ENCODE assay signal across 1 cellular context in the genomic region with DNA sequence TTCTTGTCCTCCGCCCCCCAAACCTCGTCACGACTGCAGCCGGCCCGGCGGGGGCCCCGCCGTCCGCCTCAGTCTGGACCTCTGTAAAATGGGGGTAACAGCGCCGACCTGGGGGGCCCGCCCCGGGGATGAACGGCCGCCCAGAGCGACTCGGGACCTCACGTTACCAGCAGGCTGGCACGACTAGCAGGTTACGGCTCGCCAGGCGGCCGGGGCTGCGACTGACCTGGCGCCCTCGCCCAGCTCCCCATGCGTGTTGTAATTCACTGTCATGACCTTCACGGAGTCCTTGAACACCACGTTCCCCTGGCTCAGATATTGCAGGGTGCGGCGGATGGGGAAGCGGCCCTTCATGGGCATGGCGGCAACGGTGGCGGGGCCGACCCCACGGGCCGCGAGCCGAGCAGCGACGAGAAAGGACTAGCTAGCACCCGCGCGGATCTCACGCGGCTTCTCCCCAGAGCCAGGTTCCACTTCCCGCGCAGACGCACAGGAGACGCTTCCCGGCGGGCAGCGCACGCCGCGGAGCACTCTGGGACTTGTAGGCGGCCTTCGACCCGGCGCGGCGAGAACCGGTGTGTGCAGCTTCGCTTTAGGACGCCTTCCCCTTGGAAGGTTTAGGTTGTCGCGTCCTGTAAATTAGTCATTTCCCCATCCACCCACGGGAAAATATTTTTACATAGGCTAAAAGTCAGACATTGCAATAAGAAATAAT.
TF ChIP-seq lines count a peak whose summit lies in the region.

A gene (minus strand): TSS at position 481 of the 715 bp plus-strand sequence. CDS start 121 bp downstream, at position 360.

TF ChIP-seq in K562, 482 proteins besides CTCF, POLR2A, EP300 and RAD21 (continued from another document and continues in another):
- TF ChIP-seq TCF3 (CRISPR knock-in tag; IDR thresholded peaks at IDR 0.05) (peak; percentile 28; the same call in 1 of the 2 replicates), EP400 (IDR thresholded peaks at IDR 0.05) (peak; percentile 98), SRF (CRISPR knock-in tag; IDR thresholded peaks at IDR 0.05) (peak in 1 of 2 experiments; percentile 30; a peak in 1 of 4 replicates), DMBX1 (CRISPR knock-in tag; IDR thresholded peaks at IDR 0.05; ENCODE audit: borderline replicate concordance) (peak; percentile 38; the same call in 1 of the 2 replicates), PRPF4 (IDR thresholded peaks at IDR 0.05; ENCODE audit: insufficient read depth, low read depth, low read length, poor library complexity, severe bottlenecking) (peak; percentile 51), RFX7 (CRISPR knock-in tag; IDR thresholded peaks at IDR 0.05) (no peak), SRSF3 (IDR thresholded peaks at IDR 0.05; ENCODE audit: insufficient read depth, low read length) (peak; percentile 92; the same call in 1 of the 2 replicates), NRF1 (conservative IDR thresholded peaks at IDR 0.05 in 1 of 2, IDR thresholded peaks at IDR 0.05 in 1 of 2) (peak; percentile 98), GATAD2A (IDR thresholded peaks at IDR 0.05) (no peak), ZNF584 (CRISPR knock-in tag; IDR thresholded peaks at IDR 0.05; ENCODE audit: low read depth) (no peak; the same call in 1 of the 2 replicates), BRF1 (IDR thresholded peaks at IDR 0.05; ENCODE audit: borderline replicate concordance, extremely low read depth, insufficient read length) (no peak), PHF8 (IDR thresholded peaks at IDR 0.05; ENCODE audit: borderline replicate concordance, low read length) (peak; percentile 99), ADNP (tag; IDR thresholded peaks at IDR 0.05) (no peak), SIN3A (IDR thresholded peaks at IDR 0.05; ENCODE audit: borderline replicate concordance in 2 of 2, control insufficient read depth in 1 of 2, low read depth in 2 of 2, low read length in 2 of 2) (peak in 1 of 2 experiments; percentile 80; a peak in 3 of 4 replicates), ZBTB7A (IDR thresholded peaks at IDR 0.05; ENCODE audit: borderline replicate concordance, control insufficient read depth, low read depth, low read length) (0 out of 2 replicates have a peak, but pooled peaks have one; percentile 27), HIVEP1 (CRISPR knock-in tag; IDR thresholded peaks at IDR 0.05) (no peak), FOXA3 (CRISPR knock-in tag; conservative IDR thresholded peaks at IDR 0.05 in 1 of 2, IDR thresholded peaks at IDR 0.05 in 1 of 2) (no peak; a peak in 1 of 4 replicates), RBFOX2 (IDR thresholded peaks at IDR 0.05; ENCODE audit: low read depth, low read length) (peak; percentile 99), SMAD2 (IDR thresholded peaks at IDR 0.05; ENCODE audit: low read depth, low read length) (no peak), GTF2F1 (IDR thresholded peaks at IDR 0.05; ENCODE audit: low read depth, low read length) (peak; percentile 78), NFATC3 (IDR thresholded peaks at IDR 0.05) (no peak)
- TF ChIP-seq, protein P1, sequence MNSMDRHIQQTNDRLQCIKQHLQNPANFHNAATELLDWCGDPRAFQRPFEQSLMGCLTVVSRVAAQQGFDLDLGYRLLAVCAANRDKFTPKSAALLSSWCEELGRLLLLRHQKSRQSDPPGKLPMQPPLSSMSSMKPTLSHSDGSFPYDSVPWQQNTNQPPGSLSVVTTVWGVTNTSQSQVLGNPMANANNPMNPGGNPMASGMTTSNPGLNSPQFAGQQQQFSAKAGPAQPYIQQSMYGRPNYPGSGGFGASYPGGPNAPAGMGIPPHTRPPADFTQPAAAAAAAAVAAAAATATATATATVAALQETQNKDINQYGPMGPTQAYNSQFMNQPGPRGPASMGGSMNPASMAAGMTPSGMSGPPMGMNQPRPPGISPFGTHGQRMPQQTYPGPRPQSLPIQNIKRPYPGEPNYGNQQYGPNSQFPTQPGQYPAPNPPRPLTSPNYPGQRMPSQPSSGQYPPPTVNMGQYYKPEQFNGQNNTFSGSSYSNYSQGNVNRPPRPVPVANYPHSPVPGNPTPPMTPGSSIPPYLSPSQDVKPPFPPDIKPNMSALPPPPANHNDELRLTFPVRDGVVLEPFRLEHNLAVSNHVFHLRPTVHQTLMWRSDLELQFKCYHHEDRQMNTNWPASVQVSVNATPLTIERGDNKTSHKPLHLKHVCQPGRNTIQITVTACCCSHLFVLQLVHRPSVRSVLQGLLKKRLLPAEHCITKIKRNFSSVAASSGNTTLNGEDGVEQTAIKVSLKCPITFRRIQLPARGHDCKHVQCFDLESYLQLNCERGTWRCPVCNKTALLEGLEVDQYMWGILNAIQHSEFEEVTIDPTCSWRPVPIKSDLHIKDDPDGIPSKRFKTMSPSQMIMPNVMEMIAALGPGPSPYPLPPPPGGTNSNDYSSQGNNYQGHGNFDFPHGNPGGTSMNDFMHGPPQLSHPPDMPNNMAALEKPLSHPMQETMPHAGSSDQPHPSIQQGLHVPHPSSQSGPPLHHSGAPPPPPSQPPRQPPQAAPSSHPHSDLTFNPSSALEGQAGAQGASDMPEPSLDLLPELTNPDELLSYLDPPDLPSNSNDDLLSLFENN (IDR thresholded peaks at IDR 0.05; ENCODE audit: low read depth in 2 of 2, low read length in 2 of 2) = peak in 1 of 2 experiments; percentile 67; a peak in 2 of 4 replicates
- TF ChIP-seq, protein P2, sequence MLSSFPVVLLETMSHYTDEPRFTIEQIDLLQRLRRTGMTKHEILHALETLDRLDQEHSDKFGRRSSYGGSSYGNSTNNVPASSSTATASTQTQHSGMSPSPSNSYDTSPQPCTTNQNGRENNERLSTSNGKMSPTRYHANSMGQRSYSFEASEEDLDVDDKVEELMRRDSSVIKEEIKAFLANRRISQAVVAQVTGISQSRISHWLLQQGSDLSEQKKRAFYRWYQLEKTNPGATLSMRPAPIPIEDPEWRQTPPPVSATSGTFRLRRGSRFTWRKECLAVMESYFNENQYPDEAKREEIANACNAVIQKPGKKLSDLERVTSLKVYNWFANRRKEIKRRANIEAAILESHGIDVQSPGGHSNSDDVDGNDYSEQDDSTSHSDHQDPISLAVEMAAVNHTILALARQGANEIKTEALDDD (IDR thresholded peaks at IDR 0.05) = no peak
- TF ChIP-seq, protein P3, sequence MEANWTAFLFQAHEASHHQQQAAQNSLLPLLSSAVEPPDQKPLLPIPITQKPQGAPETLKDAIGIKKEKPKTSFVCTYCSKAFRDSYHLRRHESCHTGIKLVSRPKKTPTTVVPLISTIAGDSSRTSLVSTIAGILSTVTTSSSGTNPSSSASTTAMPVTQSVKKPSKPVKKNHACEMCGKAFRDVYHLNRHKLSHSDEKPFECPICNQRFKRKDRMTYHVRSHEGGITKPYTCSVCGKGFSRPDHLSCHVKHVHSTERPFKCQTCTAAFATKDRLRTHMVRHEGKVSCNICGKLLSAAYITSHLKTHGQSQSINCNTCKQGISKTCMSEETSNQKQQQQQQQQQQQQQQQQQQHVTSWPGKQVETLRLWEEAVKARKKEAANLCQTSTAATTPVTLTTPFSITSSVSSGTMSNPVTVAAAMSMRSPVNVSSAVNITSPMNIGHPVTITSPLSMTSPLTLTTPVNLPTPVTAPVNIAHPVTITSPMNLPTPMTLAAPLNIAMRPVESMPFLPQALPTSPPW (CRISPR knock-in tag; IDR thresholded peaks at IDR 0.05) = no peak
- TF ChIP-seq, protein P4, sequence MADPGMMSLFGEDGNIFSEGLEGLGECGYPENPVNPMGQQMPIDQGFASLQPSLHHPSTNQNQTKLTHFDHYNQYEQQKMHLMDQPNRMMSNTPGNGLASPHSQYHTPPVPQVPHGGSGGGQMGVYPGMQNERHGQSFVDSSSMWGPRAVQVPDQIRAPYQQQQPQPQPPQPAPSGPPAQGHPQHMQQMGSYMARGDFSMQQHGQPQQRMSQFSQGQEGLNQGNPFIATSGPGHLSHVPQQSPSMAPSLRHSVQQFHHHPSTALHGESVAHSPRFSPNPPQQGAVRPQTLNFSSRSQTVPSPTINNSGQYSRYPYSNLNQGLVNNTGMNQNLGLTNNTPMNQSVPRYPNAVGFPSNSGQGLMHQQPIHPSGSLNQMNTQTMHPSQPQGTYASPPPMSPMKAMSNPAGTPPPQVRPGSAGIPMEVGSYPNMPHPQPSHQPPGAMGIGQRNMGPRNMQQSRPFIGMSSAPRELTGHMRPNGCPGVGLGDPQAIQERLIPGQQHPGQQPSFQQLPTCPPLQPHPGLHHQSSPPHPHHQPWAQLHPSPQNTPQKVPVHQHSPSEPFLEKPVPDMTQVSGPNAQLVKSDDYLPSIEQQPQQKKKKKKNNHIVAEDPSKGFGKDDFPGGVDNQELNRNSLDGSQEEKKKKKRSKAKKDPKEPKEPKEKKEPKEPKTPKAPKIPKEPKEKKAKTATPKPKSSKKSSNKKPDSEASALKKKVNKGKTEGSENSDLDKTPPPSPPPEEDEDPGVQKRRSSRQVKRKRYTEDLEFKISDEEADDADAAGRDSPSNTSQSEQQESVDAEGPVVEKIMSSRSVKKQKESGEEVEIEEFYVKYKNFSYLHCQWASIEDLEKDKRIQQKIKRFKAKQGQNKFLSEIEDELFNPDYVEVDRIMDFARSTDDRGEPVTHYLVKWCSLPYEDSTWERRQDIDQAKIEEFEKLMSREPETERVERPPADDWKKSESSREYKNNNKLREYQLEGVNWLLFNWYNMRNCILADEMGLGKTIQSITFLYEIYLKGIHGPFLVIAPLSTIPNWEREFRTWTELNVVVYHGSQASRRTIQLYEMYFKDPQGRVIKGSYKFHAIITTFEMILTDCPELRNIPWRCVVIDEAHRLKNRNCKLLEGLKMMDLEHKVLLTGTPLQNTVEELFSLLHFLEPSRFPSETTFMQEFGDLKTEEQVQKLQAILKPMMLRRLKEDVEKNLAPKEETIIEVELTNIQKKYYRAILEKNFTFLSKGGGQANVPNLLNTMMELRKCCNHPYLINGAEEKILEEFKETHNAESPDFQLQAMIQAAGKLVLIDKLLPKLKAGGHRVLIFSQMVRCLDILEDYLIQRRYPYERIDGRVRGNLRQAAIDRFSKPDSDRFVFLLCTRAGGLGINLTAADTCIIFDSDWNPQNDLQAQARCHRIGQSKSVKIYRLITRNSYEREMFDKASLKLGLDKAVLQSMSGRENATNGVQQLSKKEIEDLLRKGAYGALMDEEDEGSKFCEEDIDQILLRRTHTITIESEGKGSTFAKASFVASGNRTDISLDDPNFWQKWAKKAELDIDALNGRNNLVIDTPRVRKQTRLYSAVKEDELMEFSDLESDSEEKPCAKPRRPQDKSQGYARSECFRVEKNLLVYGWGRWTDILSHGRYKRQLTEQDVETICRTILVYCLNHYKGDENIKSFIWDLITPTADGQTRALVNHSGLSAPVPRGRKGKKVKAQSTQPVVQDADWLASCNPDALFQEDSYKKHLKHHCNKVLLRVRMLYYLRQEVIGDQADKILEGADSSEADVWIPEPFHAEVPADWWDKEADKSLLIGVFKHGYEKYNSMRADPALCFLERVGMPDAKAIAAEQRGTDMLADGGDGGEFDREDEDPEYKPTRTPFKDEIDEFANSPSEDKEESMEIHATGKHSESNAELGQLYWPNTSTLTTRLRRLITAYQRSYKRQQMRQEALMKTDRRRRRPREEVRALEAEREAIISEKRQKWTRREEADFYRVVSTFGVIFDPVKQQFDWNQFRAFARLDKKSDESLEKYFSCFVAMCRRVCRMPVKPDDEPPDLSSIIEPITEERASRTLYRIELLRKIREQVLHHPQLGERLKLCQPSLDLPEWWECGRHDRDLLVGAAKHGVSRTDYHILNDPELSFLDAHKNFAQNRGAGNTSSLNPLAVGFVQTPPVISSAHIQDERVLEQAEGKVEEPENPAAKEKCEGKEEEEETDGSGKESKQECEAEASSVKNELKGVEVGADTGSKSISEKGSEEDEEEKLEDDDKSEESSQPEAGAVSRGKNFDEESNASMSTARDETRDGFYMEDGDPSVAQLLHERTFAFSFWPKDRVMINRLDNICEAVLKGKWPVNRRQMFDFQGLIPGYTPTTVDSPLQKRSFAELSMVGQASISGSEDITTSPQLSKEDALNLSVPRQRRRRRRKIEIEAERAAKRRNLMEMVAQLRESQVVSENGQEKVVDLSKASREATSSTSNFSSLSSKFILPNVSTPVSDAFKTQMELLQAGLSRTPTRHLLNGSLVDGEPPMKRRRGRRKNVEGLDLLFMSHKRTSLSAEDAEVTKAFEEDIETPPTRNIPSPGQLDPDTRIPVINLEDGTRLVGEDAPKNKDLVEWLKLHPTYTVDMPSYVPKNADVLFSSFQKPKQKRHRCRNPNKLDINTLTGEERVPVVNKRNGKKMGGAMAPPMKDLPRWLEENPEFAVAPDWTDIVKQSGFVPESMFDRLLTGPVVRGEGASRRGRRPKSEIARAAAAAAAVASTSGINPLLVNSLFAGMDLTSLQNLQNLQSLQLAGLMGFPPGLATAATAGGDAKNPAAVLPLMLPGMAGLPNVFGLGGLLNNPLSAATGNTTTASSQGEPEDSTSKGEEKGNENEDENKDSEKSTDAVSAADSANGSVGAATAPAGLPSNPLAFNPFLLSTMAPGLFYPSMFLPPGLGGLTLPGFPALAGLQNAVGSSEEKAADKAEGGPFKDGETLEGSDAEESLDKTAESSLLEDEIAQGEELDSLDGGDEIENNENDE (IDR thresholded peaks at IDR 0.05; ENCODE audit: low read depth, low read length) = no peak
- TF ChIP-seq, protein P5, sequence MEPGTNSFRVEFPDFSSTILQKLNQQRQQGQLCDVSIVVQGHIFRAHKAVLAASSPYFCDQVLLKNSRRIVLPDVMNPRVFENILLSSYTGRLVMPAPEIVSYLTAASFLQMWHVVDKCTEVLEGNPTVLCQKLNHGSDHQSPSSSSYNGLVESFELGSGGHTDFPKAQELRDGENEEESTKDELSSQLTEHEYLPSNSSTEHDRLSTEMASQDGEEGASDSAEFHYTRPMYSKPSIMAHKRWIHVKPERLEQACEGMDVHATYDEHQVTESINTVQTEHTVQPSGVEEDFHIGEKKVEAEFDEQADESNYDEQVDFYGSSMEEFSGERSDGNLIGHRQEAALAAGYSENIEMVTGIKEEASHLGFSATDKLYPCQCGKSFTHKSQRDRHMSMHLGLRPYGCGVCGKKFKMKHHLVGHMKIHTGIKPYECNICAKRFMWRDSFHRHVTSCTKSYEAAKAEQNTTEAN (CRISPR knock-in tag; IDR thresholded peaks at IDR 0.05) = peak; percentile 88
- TF ChIP-seq, protein P6, sequence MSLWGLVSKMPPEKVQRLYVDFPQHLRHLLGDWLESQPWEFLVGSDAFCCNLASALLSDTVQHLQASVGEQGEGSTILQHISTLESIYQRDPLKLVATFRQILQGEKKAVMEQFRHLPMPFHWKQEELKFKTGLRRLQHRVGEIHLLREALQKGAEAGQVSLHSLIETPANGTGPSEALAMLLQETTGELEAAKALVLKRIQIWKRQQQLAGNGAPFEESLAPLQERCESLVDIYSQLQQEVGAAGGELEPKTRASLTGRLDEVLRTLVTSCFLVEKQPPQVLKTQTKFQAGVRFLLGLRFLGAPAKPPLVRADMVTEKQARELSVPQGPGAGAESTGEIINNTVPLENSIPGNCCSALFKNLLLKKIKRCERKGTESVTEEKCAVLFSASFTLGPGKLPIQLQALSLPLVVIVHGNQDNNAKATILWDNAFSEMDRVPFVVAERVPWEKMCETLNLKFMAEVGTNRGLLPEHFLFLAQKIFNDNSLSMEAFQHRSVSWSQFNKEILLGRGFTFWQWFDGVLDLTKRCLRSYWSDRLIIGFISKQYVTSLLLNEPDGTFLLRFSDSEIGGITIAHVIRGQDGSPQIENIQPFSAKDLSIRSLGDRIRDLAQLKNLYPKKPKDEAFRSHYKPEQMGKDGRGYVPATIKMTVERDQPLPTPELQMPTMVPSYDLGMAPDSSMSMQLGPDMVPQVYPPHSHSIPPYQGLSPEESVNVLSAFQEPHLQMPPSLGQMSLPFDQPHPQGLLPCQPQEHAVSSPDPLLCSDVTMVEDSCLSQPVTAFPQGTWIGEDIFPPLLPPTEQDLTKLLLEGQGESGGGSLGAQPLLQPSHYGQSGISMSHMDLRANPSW (CRISPR knock-in tag; IDR thresholded peaks at IDR 0.05) = no peak
- TF ChIP-seq, protein P7, sequence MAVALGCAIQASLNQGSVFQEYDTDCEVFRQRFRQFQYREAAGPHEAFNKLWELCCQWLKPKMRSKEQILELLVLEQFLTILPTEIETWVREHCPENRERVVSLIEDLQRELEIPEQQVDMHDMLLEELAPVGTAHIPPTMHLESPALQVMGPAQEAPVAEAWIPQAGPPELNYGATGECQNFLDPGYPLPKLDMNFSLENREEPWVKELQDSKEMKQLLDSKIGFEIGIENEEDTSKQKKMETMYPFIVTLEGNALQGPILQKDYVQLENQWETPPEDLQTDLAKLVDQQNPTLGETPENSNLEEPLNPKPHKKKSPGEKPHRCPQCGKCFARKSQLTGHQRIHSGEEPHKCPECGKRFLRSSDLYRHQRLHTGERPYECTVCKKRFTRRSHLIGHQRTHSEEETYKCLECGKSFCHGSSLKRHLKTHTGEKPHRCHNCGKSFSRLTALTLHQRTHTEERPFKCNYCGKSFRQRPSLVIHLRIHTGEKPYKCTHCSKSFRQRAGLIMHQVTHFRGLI (CRISPR knock-in tag; IDR thresholded peaks at IDR 0.05) = no peak
